ENCODE assay signal across 8 cellular contexts in the genomic region with DNA sequence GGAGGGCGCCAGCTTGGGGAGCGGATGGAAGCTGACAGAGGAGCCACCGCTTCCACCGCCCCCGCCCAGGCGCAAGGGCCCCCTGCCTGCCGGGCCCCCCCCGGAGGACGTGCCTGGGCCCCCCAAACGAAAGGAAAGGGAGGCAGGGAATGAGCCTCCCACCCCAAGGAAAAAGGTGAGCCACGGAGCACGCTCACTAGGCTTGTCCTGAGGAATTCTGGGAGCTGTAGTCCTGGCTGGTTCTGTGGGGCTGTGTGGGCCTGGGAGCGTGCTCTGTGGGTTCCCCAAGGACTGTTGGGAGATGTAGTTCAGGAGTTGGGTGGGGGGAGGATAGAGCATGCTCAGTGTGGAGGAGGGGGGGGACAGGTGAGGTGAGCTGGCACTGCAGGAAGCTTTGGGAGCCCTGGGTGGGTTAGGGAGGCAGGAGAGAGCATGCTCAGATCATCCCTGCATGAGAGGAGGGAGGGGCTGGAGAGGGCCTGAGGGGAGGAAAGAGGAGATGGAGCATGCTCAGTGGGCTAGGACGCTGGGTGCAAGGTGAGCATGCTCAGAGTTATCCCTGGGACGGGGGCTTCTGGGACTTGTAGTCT. TPM values are rescaled to one million over a fixed set of nuclear protein-coding genes. Genes with fewer than 3 reads are reported as not detected.
A peak's percentile ranks its signal among the peaks of the same experiment; 100 is the strongest.
DNase-seq lines count a peak whose midpoint lies in the region; ATAC-seq, FAIRE-seq and TF ChIP-seq lines count a peak whose summit lies in the region.

No MANE protein-coding gene starts in this region.

- no peak overlapping the region for H2BK120ac ChIP-seq in H1 (replicated peaks; ENCODE audit: low read depth, low read length)

- POLR2A ChIA-PET in H1 (lab: Charles Lee; ENCODE audit: partially characterized antibody), result interaction anchor here (0.8 to 8.2 kb wide), 7 partner anchors 9 to 153 kb away, joined by 3 to 105 read pairs (median 4); no protein-coding TSS in a partner anchor

- no peak overlapping the region for H4K5ac ChIP-seq in H1 (ENCODE audit: insufficient read length, low read depth, low read length)

- H3K4me3 ChIP-seq in NB4 (ENCODE audit: low read depth, low read length) (no peak overlapping the region), RWPE2 (ENCODE audit: severe bottlenecking) (no peak overlapping the region), H1 (ENCODE audit: extremely low read depth in 1 of 4, insufficient read depth in 2 of 4, low read depth in 3 of 4, low read length in 4 of 4) (no peak overlapping the region), mucosa of descending colon (no peak overlapping the region)

- H3K14ac ChIP-seq in H1 (ENCODE audit: insufficient read length), result no peak overlapping the region

- no peak overlapping the region; the same call in 1 of the 2 replicates for H2BK5ac ChIP-seq in H1 (ENCODE audit: low read depth, low read length)

- peaks cover 7% of the 10 kb centered on the region for H3K79me1 ChIP-seq in H1 (ENCODE audit: low read depth, low read length)

- TF ChIP-seq EP300 in H1 (IDR thresholded peaks at IDR 0.05; ENCODE audit: borderline replicate concordance in 1 of 2, low read depth in 2 of 2, low read length in 2 of 2), result no peak

- H4K91ac ChIP-seq in H1 (replicated peaks; ENCODE audit: insufficient read length, low read length), result no peak overlapping the region

- peaks cover 3 to 5% of the 10 kb centered on the region in 2 experiments for H4K20me1 ChIP-seq in H1 (replicated peaks in 1 of 2; ENCODE audit: control insufficient read depth in 1 of 2, insufficient read depth in 2 of 2, low read length in 2 of 2)

- TF ChIP-seq RAD21 in H1 (IDR thresholded peaks at IDR 0.05 in 1 of 2, conservative IDR thresholded peaks at IDR 0.05 in 1 of 2; ENCODE audit: low read depth in 2 of 2, low read length in 2 of 2), result no peak

- peaks cover 21% of the 10 kb centered on the region for H3K36me3 ChIP-seq in RWPE2 (ENCODE audit: low read depth)
- peaks cover 8 to 41% (median 26%) of the 10 kb centered on the region in 4 experiments; a peak in 7 of 8 replicates for H3K36me3 ChIP-seq in H1 (ENCODE audit: control insufficient read depth in 2 of 4, insufficient read depth in 4 of 4, low read length in 3 of 4)
- no peaks in the 10 kb centered on the region for H3K36me3 ChIP-seq in mucosa of descending colon (ENCODE audit: low read depth)

- no peak overlapping the region for H3K4ac ChIP-seq in H1 (replicated peaks; ENCODE audit: insufficient read length, low read depth, low read length)

- peak; percentile 87 for FAIRE-seq in H1 (lab: Jason Lieb, UNC)

- H4K8ac ChIP-seq in H1 (ENCODE audit: extremely low read depth, insufficient read depth, low read length), result no peak overlapping the region

- H3K4me2 ChIP-seq in H1 (ENCODE audit: insufficient read depth in 1 of 2, low read depth in 2 of 2, low read length in 2 of 2), result no peak overlapping the region; a peak in 1 of 4 replicates

- ATAC-seq in RWPE2 (ENCODE audit: low read depth) (peak; percentile 44), mucosa of descending colon (no peak), GM19395 (IDR thresholded peaks at IDR 0.05; ENCODE audit: unreplicated experiment) (no peak), HG03469 (IDR thresholded peaks at IDR 0.05; ENCODE audit: unreplicated experiment) (no peak)

- intact Hi-C loops in mucosa of descending colon (cut with DNase I, micrococcal nuclease), result no loop called here

- no peak overlapping the region for H3K18ac ChIP-seq in H1 (ENCODE audit: extremely low read depth, low read length)

- H3K9me3 ChIP-seq in RWPE2 (ENCODE audit: severe bottlenecking), result no peaks in the 10 kb centered on the region
- no peaks in the 10 kb centered on the region for H3K9me3 ChIP-seq in H1 (ENCODE audit: insufficient read depth in 2 of 2, low read depth in 1 of 2, low read length in 1 of 2)
- no peaks in the 10 kb centered on the region for H3K9me3 ChIP-seq in mucosa of descending colon

- WGBS in H1 (ENCODE audit: extremely low coverage in 1 of 2, insufficient coverage in 1 of 2, insufficient read length in 1 of 2, insufficient replicate concordance in 2 of 2, low coverage in 1 of 2, low lambda C conversion rate in 2 of 2, missing lambda C conversion rate in 1 of 2), 2 experiments, result 61% methylated on average over 6 of the region's 15 CpGs; no CpG with 5 or more reads in 1 of the 2 experiments

- no peak overlapping the region for H2AFZ ChIP-seq in H1 (ENCODE audit: low read length)

- no peak for TF ChIP-seq CTCF in NB4 (IDR thresholded peaks at IDR 0.05; ENCODE audit: low read depth, low read length)
- no peak for TF ChIP-seq CTCF in RWPE2 (IDR thresholded peaks at IDR 0.05; ENCODE audit: poor library complexity, severe bottlenecking)
- TF ChIP-seq CTCF in H1 (IDR thresholded peaks at IDR 0.05; ENCODE audit: control extremely low read depth in 1 of 3, insufficient read depth in 1 of 3, low read depth in 1 of 3, low read length in 3 of 3), result no peak
- no peak for TF ChIP-seq CTCF in mucosa of descending colon (IDR thresholded peaks at IDR 0.05)

- H3K27me3 ChIP-seq in RWPE2 (ENCODE audit: insufficient read depth, poor library complexity, severe bottlenecking) (no peaks in the 10 kb centered on the region), H1 (replicated peaks in 1 of 4; ENCODE audit: control insufficient read depth in 3 of 4, extremely low read depth in 1 of 4, insufficient read depth in 3 of 4, low read length in 3 of 4) (no peaks in the 10 kb centered on the region)

- H2BK12ac ChIP-seq in H1 (ENCODE audit: low read depth, low read length), result no peak overlapping the region

- no peak overlapping the region for H3K9ac ChIP-seq in H1 (replicated peaks in 1 of 4; ENCODE audit: extremely low read depth in 1 of 4, low read depth in 3 of 4, low read length in 3 of 4)

- peaks cover 3% of the 10 kb centered on the region; the same call in 1 of the 2 replicates for H3K23me2 ChIP-seq in H1 (ENCODE audit: low read depth, low read length)

- CTCF ChIA-PET in H1 (lab: Charles Lee; ENCODE audit: partially characterized antibody), result interaction anchor here (3.6 to 4.4 kb wide), 2 partner anchors 7 to 14 kb away, joined by 21 to 33 read pairs; no protein-coding TSS in a partner anchor

- TF ChIP-seq POLR2A in NB4 (IDR thresholded peaks at IDR 0.05; ENCODE audit: extremely low read depth, insufficient read length) (no peak), H1 (IDR thresholded peaks at IDR 0.05; ENCODE audit: control extremely low read depth in 1 of 2, low read depth in 2 of 2, low read length in 2 of 2) (no peak)

- no peak overlapping the region for H2BK20ac ChIP-seq in H1 (ENCODE audit: low read length)

- H3K23ac ChIP-seq in H1 (ENCODE audit: insufficient read length), result no peak overlapping the region

- H2BK15ac ChIP-seq in H1 (ENCODE audit: low read length), result no peak overlapping the region

- H3K4me1 ChIP-seq in RWPE2 (ENCODE audit: insufficient read depth, poor library complexity, severe bottlenecking) (no peaks in the 10 kb centered on the region), H1 (replicated peaks in 1 of 4; ENCODE audit: control insufficient read depth in 3 of 4, insufficient read depth in 4 of 4, low read length in 3 of 4) (peaks cover 0 to 9% (median 2%) of the 10 kb centered on the region in 4 experiments; a peak in 4 of 7 replicates), mucosa of descending colon (ENCODE audit: low read depth) (peaks cover 3% of the 10 kb centered on the region)

- no peak overlapping the region for H3K27ac ChIP-seq in RWPE2 (ENCODE audit: poor library complexity, severe bottlenecking)
- 0 out of 2 replicates have a peak overlapping the region, but pooled peaks have one; percentile 8 for H3K27ac ChIP-seq in H1 (ENCODE audit: low read depth, low read length)

- no peak overlapping the region for H2AK5ac ChIP-seq in H1 (ENCODE audit: low read depth, low read length)

- DNase-seq in DMS79 treated with DMSO at 0.1 percent for 48 hours (lab: John Stamatoyannopoulos, UW) (peak; percentile 83), NB4 (ENCODE audit: low read depth) (peak; percentile 69), RWPE2 (ENCODE audit: low spot score) (no peak), H1 (ENCODE audit: low read depth in 1 of 2, low spot score in 2 of 2) (peak; percentile 76 to 85), mucosa of descending colon (peak in 2 of 3 donors; percentile 51 to 58), cortex of kidney (lab: John Stamatoyannopoulos, UW) (no peak)

- peaks cover 0 to 10% of the 10 kb centered on the region in 2 experiments; a peak in 2 of 4 replicates for H3K79me2 ChIP-seq in H1 (ENCODE audit: control insufficient read depth in 1 of 2, insufficient read depth in 2 of 2, low read length in 2 of 2)

- H3K56ac ChIP-seq in H1 (replicated peaks; ENCODE audit: insufficient read length, low read depth, low read length), result no peak overlapping the region

RNA-seq across cellular contexts. Expression of a gene that starts 4.5 kb away (rescaled TPM):
- 72.2 and 74.8 TPM in 2 replicates for total RNA-seq in H1 (2021; fragmentation: NEBNext Ultra II Directional; extraction: Animal tissue kit (Norgen Biotek cat#: 25700))
- 47.2 and 77.3 TPM in 2 replicates for polyA plus RNA-seq in H1 (2011; rRNA removed)
- 36.7 TPM for polyA plus RNA-seq in H1 (2011; cell fraction: cytosol; rRNA removed)
- polyA plus RNA-seq in H1 (2011; cell fraction: nucleus; rRNA removed), result 70.9 TPM
- 35.8 to 54.6 TPM (median 48.7 TPM) in 4 replicates for polyA plus RNA-seq in H1 (2012, experiment 1 of 2)
- 41.4 TPM for polyA plus RNA-seq in H1 (2012, experiment 2 of 2)
- polyA plus RNA-seq in H1 (2013, experiment 1 of 2), result 42.8 TPM
- 45.1 TPM for polyA plus RNA-seq in H1 (2013, experiment 2 of 2)
- 9.9 and 13.9 TPM in 2 replicates for polyA minus RNA-seq in H1 (2011; rRNA and poly(A)+ RNA removed)
- polyA minus RNA-seq in H1 (2011; cell fraction: cytosol; rRNA and poly(A)+ RNA removed), result 46.6 TPM
- polyA minus RNA-seq in H1 (2011; cell fraction: nucleus; rRNA and poly(A)+ RNA removed), result 25.4 TPM
- total RNA-seq in mucosa of descending colon, result 10 to 100 TPM; 17.6 to 30.3 (median 22.4) TPM

RNA-seq across cellular contexts. Expression of a gene that starts 21.0 kb away (rescaled TPM):
- 8.7 and 10.0 TPM in 2 replicates for total RNA-seq in H1 (2021; fragmentation: NEBNext Ultra II Directional; extraction: Animal tissue kit (Norgen Biotek cat#: 25700))
- polyA plus RNA-seq in H1 (2011; rRNA removed), result 24.5 and 26.8 TPM in 2 replicates
- 15.8 TPM for polyA plus RNA-seq in H1 (2011; cell fraction: cytosol; rRNA removed)
- polyA plus RNA-seq in H1 (2011; cell fraction: nucleus; rRNA removed), result 15.7 TPM
- polyA plus RNA-seq in H1 (2012, experiment 1 of 2), result 6.0 to 11.3 TPM (median 9.0 TPM) in 4 replicates
- polyA plus RNA-seq in H1 (2012, experiment 2 of 2), result 10.6 TPM
- polyA plus RNA-seq in H1 (2013, experiment 1 of 2), result 10.8 TPM
- 13.1 TPM for polyA plus RNA-seq in H1 (2013, experiment 2 of 2)
- 11.8 and 13.4 TPM in 2 replicates for polyA minus RNA-seq in H1 (2011; rRNA and poly(A)+ RNA removed)
- 6.5 TPM for polyA minus RNA-seq in H1 (2011; cell fraction: cytosol; rRNA and poly(A)+ RNA removed)
- 8.5 TPM for polyA minus RNA-seq in H1 (2011; cell fraction: nucleus; rRNA and poly(A)+ RNA removed)
- total RNA-seq in mucosa of descending colon, result 10 to 100 TPM; 14.6 to 24.6 (median 15.4) TPM

RNA-seq across cellular contexts. Expression of a gene that starts 29.7 kb away (rescaled TPM):
- 29.0 and 29.6 TPM in 2 replicates for total RNA-seq in H1 (2021; fragmentation: NEBNext Ultra II Directional; extraction: Animal tissue kit (Norgen Biotek cat#: 25700))
- 4.8 and 8.3 TPM in 2 replicates for polyA plus RNA-seq in H1 (2011; rRNA removed)
- 3.2 TPM for polyA plus RNA-seq in H1 (2011; cell fraction: cytosol; rRNA removed)
- 20.7 TPM for polyA plus RNA-seq in H1 (2011; cell fraction: nucleus; rRNA removed)
- 23.3 to 31.8 TPM (median 27.5 TPM) in 4 replicates for polyA plus RNA-seq in H1 (2012, experiment 1 of 2)
- polyA plus RNA-seq in H1 (2012, experiment 2 of 2), result 13.9 TPM
- polyA plus RNA-seq in H1 (2013, experiment 1 of 2), result 18.4 TPM
- polyA plus RNA-seq in H1 (2013, experiment 2 of 2), result 18.0 TPM
- 3.2 and 4.1 TPM in 2 replicates for polyA minus RNA-seq in H1 (2011; rRNA and poly(A)+ RNA removed)
- 8.7 TPM for polyA minus RNA-seq in H1 (2011; cell fraction: cytosol; rRNA and poly(A)+ RNA removed)
- polyA minus RNA-seq in H1 (2011; cell fraction: nucleus; rRNA and poly(A)+ RNA removed), result 9.1 TPM
- 10 to 100 TPM; 13.4 to 24.7 (median 13.7) TPM for total RNA-seq in mucosa of descending colon

RNA-seq across cellular contexts. Expression of a gene that starts 31.5 kb away (rescaled TPM):
- total RNA-seq in H1 (2021; fragmentation: NEBNext Ultra II Directional; extraction: Animal tissue kit (Norgen Biotek cat#: 25700)), result 0.77 and 0.97 TPM in 2 replicates
- 3.4 and 5.0 TPM in 2 replicates for polyA plus RNA-seq in H1 (2011; rRNA removed)
- polyA plus RNA-seq in H1 (2011; cell fraction: cytosol; rRNA removed), result 1.3 TPM
- polyA plus RNA-seq in H1 (2011; cell fraction: nucleus; rRNA removed), result 3.2 TPM
- polyA plus RNA-seq in H1 (2012, experiment 1 of 2), result 0.50 to 1.1 TPM (median 1.00 TPM) in 4 replicates
- polyA plus RNA-seq in H1 (2012, experiment 2 of 2), result 1.0 TPM
- polyA plus RNA-seq in H1 (2013, experiment 1 of 2), result 1.3 TPM
- polyA plus RNA-seq in H1 (2013, experiment 2 of 2), result 1.6 TPM
- 0.71 and 1.3 TPM in 2 replicates for polyA minus RNA-seq in H1 (2011; rRNA and poly(A)+ RNA removed)
- 0.66 TPM for polyA minus RNA-seq in H1 (2011; cell fraction: cytosol; rRNA and poly(A)+ RNA removed)
- polyA minus RNA-seq in H1 (2011; cell fraction: nucleus; rRNA and poly(A)+ RNA removed), result 2.3 TPM
- 1 to 10 TPM; 1.1 to 7.6 (median 1.5) TPM for total RNA-seq in mucosa of descending colon

RNA-seq across cellular contexts. Expression of a gene that starts 34.0 kb away (rescaled TPM):
- total RNA-seq in H1 (2021; fragmentation: NEBNext Ultra II Directional; extraction: Animal tissue kit (Norgen Biotek cat#: 25700)), result 16.5 and 17.2 TPM in 2 replicates
- polyA plus RNA-seq in H1 (2011; rRNA removed), result 8.6 and 10.9 TPM in 2 replicates
- 11.8 TPM for polyA plus RNA-seq in H1 (2011; cell fraction: cytosol; rRNA removed)
- 9.4 TPM for polyA plus RNA-seq in H1 (2011; cell fraction: nucleus; rRNA removed)
- 7.8 to 12.6 TPM (median 11.7 TPM) in 4 replicates for polyA plus RNA-seq in H1 (2012, experiment 1 of 2)
- 8.9 TPM for polyA plus RNA-seq in H1 (2012, experiment 2 of 2)
- 19.0 TPM for polyA plus RNA-seq in H1 (2013, experiment 1 of 2)
- polyA plus RNA-seq in H1 (2013, experiment 2 of 2), result 19.9 TPM
- 1.2 and 1.8 TPM in 2 replicates for polyA minus RNA-seq in H1 (2011; rRNA and poly(A)+ RNA removed)
- 5.0 TPM for polyA minus RNA-seq in H1 (2011; cell fraction: cytosol; rRNA and poly(A)+ RNA removed)
- polyA minus RNA-seq in H1 (2011; cell fraction: nucleus; rRNA and poly(A)+ RNA removed), result 4.0 TPM
- 10 to 100 TPM; 20.8 to 30.6 (median 25.3) TPM for total RNA-seq in mucosa of descending colon

Comparison
In these comparisons a context has a peak if more than half of its experiments do, and no peak if none do; other contexts are left out.
1. DNase-seq: peak in DMS79 treated with DMSO at 0.1 percent for 48 hours (single experiment), NB4 (single experiment), H1 (2 of 2) and mucosa of descending colon (2 of 3); none in RWPE2 (single experiment) and cortex of kidney (single experiment).